ENCODE assay signal across 14 cellular contexts in genomic region chr9:3468407-3469205, GRCh38. TPM values are rescaled to one million over a fixed set of nuclear protein-coding genes. Genes with fewer than 3 reads are reported as not detected.
DNase-seq lines count a peak whose midpoint lies in the region; ATAC-seq and TF ChIP-seq lines count a peak whose summit lies in the region.
"Had no signal": no experiment of that assay in that cellular context is flagged by ENCODE, and none has a peak within 500 bp of the region (broad histone marks: within the 10 kb centered on the region; RNA-seq: fewer than 3 reads in every experiment).

No MANE protein-coding gene starts in this region.

- H3K36me3 Mint-ChIP-seq in brain (peaks cover 35% of the 10 kb centered on the region), T-cell (peaks cover 3% of the 10 kb centered on the region)
- H3K36me3 Mint-ChIP-seq: natural killer cell treated with Interleukin-12 subunit alpha and Interleukin-12 subunit beta and Interleukin-15 and Interleukin-18, amount 100 ng/mL, for 72 hours had no signal

- H3K4me3 Mint-ChIP-seq in brain: peak overlapping the region in 2 of 5 experiments; percentile 23 to 61
- no peak overlapping the region for H3K4me3 Mint-ChIP-seq in T-cell
- H3K4me3 Mint-ChIP-seq: natural killer cell treated with Interleukin-12 subunit alpha and Interleukin-12 subunit beta and Interleukin-15 and Interleukin-18, amount 100 ng/mL, for 72 hours had no signal

- H3K27ac Mint-ChIP-seq in brain (peak overlapping the region in 4 of 5 experiments; percentile 46 to 89 (median 74)), T-cell (no peak overlapping the region)

- no peaks in the 10 kb centered on the region for H3K9me2 ChIP-seq in neural cell (ENCODE audit: insufficient read depth, low read length)

- POLR2A ChIA-PET in T-cell (lab: Charles Lee): no interaction called here

- CTCF ChIA-PET in T-cell (lab: Charles Lee): interaction anchor here (0.7 to 2.0 kb wide), 9 partner anchors 15 to 1171 kb away, joined by 3 to 12 read pairs (median 4); no protein-coding TSS in a partner anchor

- H4K20me1 ChIP-seq in neural cell (ENCODE audit: insufficient read depth): no peaks in the 10 kb centered on the region

- peak overlapping the region; percentile 43 for H3K4me3 ChIP-seq in neural cell (ENCODE audit: low read length)
- no peak overlapping the region for H3K4me3 ChIP-seq in gastrocnemius medialis
- H3K4me3 ChIP-seq: thoracic aorta had no signal

- TF ChIP-seq CTCF in brain (conservative IDR thresholded peaks at IDR 0.05) (no peak), neural cell (IDR thresholded peaks at IDR 0.05; ENCODE audit: poor library complexity, severe bottlenecking) (no peak), gastrocnemius medialis (IDR thresholded peaks at IDR 0.05 in 4 of 5, conservative IDR thresholded peaks at IDR 0.05 in 1 of 5) (no peak)

- peak overlapping the region; percentile 43 for H3K4me2 ChIP-seq in neural cell (ENCODE audit: low read length)

- H3K36me3 ChIP-seq in neural cell (ENCODE audit: insufficient read depth, low read length) (no peaks in the 10 kb centered on the region), gastrocnemius medialis (no peaks in the 10 kb centered on the region)
- H3K36me3 ChIP-seq: BE2C, thoracic aorta had no signal

- H3K4me1 Mint-ChIP-seq in brain: peaks cover 63% of the 10 kb centered on the region
- peaks cover 5 to 22% (median 16%) of the 10 kb centered on the region in 3 donors for H3K4me1 Mint-ChIP-seq in T-cell

- DNase-seq in GM03348 (ENCODE audit: low spot score): peak; percentile 12
- peak; percentile 89 for DNase-seq in NCI-H146 (lab: John Stamatoyannopoulos, UW)
- DNase-seq in T-cell: no peak
- DNase-seq in gastrocnemius medialis: no peak
- DNase-seq in pons (ENCODE audit: low spot score): no peak
- DNase-seq: BE2C, Calu3, islet precursor cell, KBM-7 had no signal

- TF ChIP-seq RAD21 in neural cell (conservative IDR thresholded peaks at IDR 0.05): no peak

- TF ChIP-seq EP300 in neural cell (conservative IDR thresholded peaks at IDR 0.05; ENCODE audit: poor library complexity, severe bottlenecking): peak; percentile 91

- intact Hi-C loops in gastrocnemius medialis (cut with DNase I; ENCODE audit: low total_unique reads): loop anchor here (5.0 to 10.0 kb wide), 2 partner anchors 59 to 176 kb away; partner anchors contain the start of gene RFX3

- no peak overlapping the region for H3K9ac ChIP-seq in neural cell (ENCODE audit: low read length)

- peaks cover 17 to 24% of the 10 kb centered on the region in 2 donors for H3K4me1 ChIP-seq in gastrocnemius medialis

- in situ Hi-C loops in gastrocnemius medialis (cut with MboI; ENCODE audit: low sequenced_read_pairs in 4 of 4): loop anchor here in 2 of 4 donors (25.0 kb wide), 2 partner anchors 94 to 869 kb away; no protein-coding TSS in a partner anchor

- ATAC-seq in T-cell (replicated peaks in 1 of 4): no peak
- no peak for ATAC-seq in gastrocnemius medialis
- ATAC-seq in GM19467 (IDR thresholded peaks at IDR 0.05; ENCODE audit: unreplicated experiment): no peak

- peaks cover 4% of the 10 kb centered on the region for H3F3A ChIP-seq in neural cell (ENCODE audit: insufficient read depth, low read length, poor library complexity, severe bottlenecking)

- no peaks in the 10 kb centered on the region for H3K9me3 ChIP-seq in neural cell (ENCODE audit: low read length)
- H3K9me3 ChIP-seq in gastrocnemius medialis: no peaks in the 10 kb centered on the region
- H3K9me3 ChIP-seq: BE2C, thoracic aorta had no signal

- H3K9me3 Mint-ChIP-seq in brain (peaks cover 0 to 5% (median 2%) of the 10 kb centered on the region in 5 experiments), T-cell (no peaks in the 10 kb centered on the region)
- H3K9me3 Mint-ChIP-seq: natural killer cell treated with Interleukin-12 subunit alpha and Interleukin-12 subunit beta and Interleukin-15 and Interleukin-18, amount 100 ng/mL, for 72 hours had no signal

- H3K27me3 Mint-ChIP-seq in brain (no peaks in the 10 kb centered on the region), T-cell (no peaks in the 10 kb centered on the region)
- H3K27me3 Mint-ChIP-seq: natural killer cell treated with Interleukin-12 subunit alpha and Interleukin-12 subunit beta and Interleukin-15 and Interleukin-18, amount 100 ng/mL, for 72 hours had no signal

- H2AFZ ChIP-seq in neural cell (ENCODE audit: low read depth, low read length): no peak overlapping the region

- no peak for TF ChIP-seq POLR2A in gastrocnemius medialis (IDR thresholded peaks at IDR 0.05)

- peaks cover 32% of the 10 kb centered on the region for H3K79me2 ChIP-seq in neural cell (replicated peaks; ENCODE audit: insufficient read depth, low read length)

- H3K27me3 ChIP-seq in neural cell (ENCODE audit: insufficient read depth, low read depth, low read length): no peaks in the 10 kb centered on the region
- H3K27me3 ChIP-seq in gastrocnemius medialis: no peaks in the 10 kb centered on the region
- H3K27me3 ChIP-seq: BE2C had no signal

- peak overlapping the region; percentile 61 for H3K27ac ChIP-seq in neural cell (ENCODE audit: low read length)
- H3K27ac ChIP-seq in gastrocnemius medialis: no peak overlapping the region
- H3K27ac ChIP-seq: thoracic aorta had no signal

TF ChIP-seq in neural cell, 6 proteins besides CTCF, POLR2A, EP300 and RAD21:
- TF ChIP-seq REST (IDR thresholded peaks at IDR 0.05; ENCODE audit: borderline replicate concordance) (no peak), POLR2AphosphoS5 (IDR thresholded peaks at IDR 0.05) (peak; percentile 55), MXI1 (conservative IDR thresholded peaks at IDR 0.05; ENCODE audit: poor library complexity, severe bottlenecking) (no peak)

RNA-seq across cellular contexts. Expression of gene RFX3, which starts 57.2 kb away (rescaled TPM):
- polyA plus RNA-seq in brain (ENCODE audit: insufficient read depth, low read depth, low replicate concordance): 8.2 TPM
- 22.3 and 27.6 TPM in 2 replicates for polyA plus RNA-seq in neural cell
- polyA minus RNA-seq in neural cell: 100 and 133 TPM in 2 replicates
- total RNA-seq in T-cell: 10 to 100 TPM; 16.3 to 32.2 (median 20.5) TPM
- total RNA-seq in gastrocnemius medialis: 10 to 100 TPM in 1 of 4 donors, 1 to 10 TPM in 3; 2.1 to 11.5 (median 7.3) TPM

Comparison
In these comparisons a context has a peak if more than half of its experiments do, and no peak if none do; other contexts are left out.
1. DNase-seq: peak in GM03348 (single experiment) and NCI-H146 (single experiment); none in T-cell (0 of 34), gastrocnemius medialis (0 of 2) and pons (single experiment).
2. H3K27ac Mint-ChIP-seq: peak in brain (4 of 5); none in T-cell (0 of 2).